Comparison of ENCODE assay signal across 8 cellular contexts in the genomic region with DNA sequence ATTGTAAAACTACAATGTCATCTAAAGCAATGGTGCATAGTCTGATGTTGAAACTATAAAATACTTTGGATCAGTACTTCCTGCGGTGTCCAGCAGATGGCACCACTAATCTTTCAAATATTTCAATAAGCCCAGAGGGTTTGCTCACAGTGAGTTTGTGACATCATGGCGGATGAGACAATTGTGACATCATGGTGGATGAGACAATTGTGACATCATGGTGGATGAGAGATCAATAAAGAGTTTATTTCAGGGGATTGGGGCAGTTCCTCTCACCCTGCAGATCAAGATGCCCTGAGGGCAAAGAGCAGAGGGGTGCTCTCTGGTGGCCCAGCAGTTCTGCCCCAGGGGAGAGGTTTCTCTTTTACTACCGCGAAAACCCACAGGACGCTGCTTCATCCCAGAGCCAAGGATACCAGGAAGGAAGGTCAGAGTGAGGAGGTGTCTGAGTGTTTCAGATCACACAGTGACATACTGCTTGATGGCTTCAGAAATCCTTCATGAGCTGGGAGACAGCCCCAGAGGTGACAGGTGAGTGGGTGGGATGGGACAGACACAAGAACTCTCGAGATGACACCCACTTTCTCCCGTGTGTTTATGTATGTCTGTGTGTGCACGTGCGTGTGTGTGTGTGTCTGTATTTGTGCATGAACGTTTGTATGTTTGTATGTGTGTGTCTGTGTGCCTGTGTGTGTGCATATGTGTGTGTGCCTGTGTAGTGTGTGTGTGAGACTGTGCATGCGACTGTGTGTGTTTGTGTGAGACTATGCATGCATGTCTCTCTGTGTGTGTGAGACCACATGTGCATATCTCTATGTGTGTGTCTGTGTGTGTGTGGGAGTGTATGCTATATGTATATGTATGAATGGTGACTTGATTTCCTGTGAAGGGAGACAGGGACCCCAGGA. TPM values are rescaled to one million over a fixed set of nuclear protein-coding genes. Genes with fewer than 3 reads are reported as not detected.
DNase-seq lines count a peak whose midpoint lies in the region; ATAC-seq and TF ChIP-seq lines count a peak whose summit lies in the region.

No MANE protein-coding gene starts in this region.

- no peaks in the 10 kb centered on the region; the same call in none of the 2 replicates for H3K27me3 ChIP-seq in Caco-2 (replicated peaks; ENCODE audit: control insufficient read depth, insufficient read depth, low read length)

- peaks cover 7% of the 10 kb centered on the region for H3K4me1 Mint-ChIP-seq in Caco-2 (ENCODE audit: low read depth, unreplicated experiment)
- peaks cover 5% of the 10 kb centered on the region for H3K4me1 Mint-ChIP-seq in type B pancreatic cell (ENCODE audit: unreplicated experiment)

- TF ChIP-seq CTCF in Caco-2 (IDR thresholded peaks at IDR 0.05; ENCODE audit: insufficient read depth in 1 of 2, low read depth in 1 of 2, low read length in 1 of 2, severe bottlenecking in 1 of 2, unreplicated experiment in 1 of 2) = peak; percentile 60 to 74
- TF ChIP-seq CTCF in foreskin fibroblast (IDR thresholded peaks at IDR 0.05; ENCODE audit: low read depth, low read length) = peak; percentile 63
- peak; percentile 89 for TF ChIP-seq CTCF in type B pancreatic cell (conservative IDR thresholded peaks at IDR 0.05)

- intact Hi-C loops in Caco-2 (cut with micrococcal nuclease; ENCODE audit: unreplicated experiment) = loop anchor here (1.0 to 10.0 kb wide), 3 partner anchors 83 to 400 kb away; a partner anchor contains a TSS

- BruUV-seq in Caco-2 (replicated peaks; lab: Mats Ljungman, UMichigan) = no TSS peak

- POLR2A ChIA-PET in Caco-2 (lab: Charles Lee) = no interaction called here

- CTCF ChIA-PET in Caco-2 (lab: Charles Lee) = no interaction called here

- no peaks in the 10 kb centered on the region for H3K9me3 Mint-ChIP-seq in Caco-2 (ENCODE audit: unreplicated experiment)
- no peaks in the 10 kb centered on the region for H3K9me3 Mint-ChIP-seq in type B pancreatic cell

- DNase-seq in Caco-2 (peak; percentile 49 to 69), HUDEP-2 (lab: John Stamatoyannopoulos, UW; ENCODE audit: unreplicated experiment in 76 of 76) (peak in 53 of 76 experiments; percentile 12 to 73 (median 46)), RKO (ENCODE audit: low spot score) (peak; percentile 85), foreskin fibroblast (peak; percentile 64 to 86), non-pigmented ciliary epithelial cell (ENCODE audit: low read depth) (peak; percentile 30), type B pancreatic cell (ENCODE audit: extremely low spot score, unreplicated experiment) (no peak)
- DNase-seq in activated T-helper 1 cell treated with anti-CD3 and anti-CD28 coated beads, Interleukin-2, amount 50 U/mL, for 16 hours (ENCODE audit: low read depth in 1 of 2, low spot score in 1 of 2) = peak; percentile 44 to 48

- no peak overlapping the region for H3K4me3 Mint-ChIP-seq in Caco-2 (ENCODE audit: unreplicated experiment)
- H3K4me3 Mint-ChIP-seq in type B pancreatic cell = peak overlapping the region; percentile 13

- H3K4me1 ChIP-seq in Caco-2 = no peaks in the 10 kb centered on the region

- no peaks in the 10 kb centered on the region for H3K9me3 ChIP-seq in Caco-2

- H3K27ac Mint-ChIP-seq in Caco-2 (ENCODE audit: unreplicated experiment) (no peak overlapping the region), type B pancreatic cell (peak overlapping the region; percentile 14)

- ATAC-seq in GM21619 (IDR thresholded peaks at IDR 0.05; ENCODE audit: unreplicated experiment) = no peak

- H3K36me3 Mint-ChIP-seq in Caco-2 (ENCODE audit: insufficient read depth, unreplicated experiment) = no peaks in the 10 kb centered on the region
- peaks cover 3% of the 10 kb centered on the region for H3K36me3 Mint-ChIP-seq in type B pancreatic cell

- H3K27me3 Mint-ChIP-seq in Caco-2 (ENCODE audit: insufficient read depth, unreplicated experiment) = peaks cover 31% of the 10 kb centered on the region
- peaks cover 96% of the 10 kb centered on the region for H3K27me3 Mint-ChIP-seq in type B pancreatic cell

- H3K4me3 ChIP-seq in Caco-2 (ENCODE audit: low read depth, low read length) = no peak overlapping the region
- H3K4me3 ChIP-seq in foreskin fibroblast (ENCODE audit: low read depth in 1 of 2, low read length in 2 of 2) = no peak overlapping the region

- no peaks in the 10 kb centered on the region for H3K36me3 ChIP-seq in Caco-2 (ENCODE audit: control insufficient read depth, insufficient read depth, low read length)

RNA-seq across cellular contexts. Expression of a gene that starts 7.3 kb away (rescaled TPM):
- total RNA-seq in Caco-2 (2022) (4.8 and 4.9 TPM in 2 replicates), type B pancreatic cell (ENCODE audit: low replicate concordance) (1.4 TPM in 1 of 2 replicates, not detected in the other)

RNA-seq across cellular contexts. Expression of a gene that starts 11.6 kb away (rescaled TPM):
- total RNA-seq in Caco-2 (2022) = not detected in 2 replicates
- 0.53 and 2.1 TPM in 2 replicates for total RNA-seq in type B pancreatic cell (ENCODE audit: low replicate concordance)

RNA-seq across cellular contexts. Expression of a gene that starts 29.2 kb away (rescaled TPM):
- total RNA-seq in Caco-2 (2022) = 5.4 and 7.7 TPM in 2 replicates
- 0.48 and 8.2 TPM in 2 replicates for total RNA-seq in type B pancreatic cell (ENCODE audit: low replicate concordance)

RNA-seq across cellular contexts. Expression of a gene that starts 36.6 kb away (rescaled TPM):
- not detected in 2 replicates for total RNA-seq in Caco-2 (2022)
- 1.2 TPM in 1 of 2 replicates, not detected in the other for total RNA-seq in type B pancreatic cell (ENCODE audit: low replicate concordance)
